ENCODE assay signal across 11 cellular contexts in genomic region chr20:3248993-3249347, GRCh38. TPM values are rescaled to one million over a fixed set of nuclear protein-coding genes. Genes with fewer than 3 reads are reported as not detected.
DNase-seq lines count a peak whose midpoint lies in the region; ATAC-seq and TF ChIP-seq lines count a peak whose summit lies in the region.
"Had no signal": no experiment of that assay in that cellular context is flagged by ENCODE, and none has a peak within 500 bp of the region (broad histone marks: within the 10 kb centered on the region; RNA-seq: fewer than 3 reads in every experiment).

No MANE protein-coding gene starts in this region.

- CTCF ChIA-PET in activated CD8-positive, alpha-beta T cell treated with anti-CD3 and anti-CD28 coated beads, Interleukin-2, amount 10 ng/mL, durations not matched to agents 7 days and 5 days (lab: Charles Lee), result interaction anchor here (0.6 to 1.7 kb wide), 5 partner anchors 9 to 727 kb away, joined by 3 to 8 read pairs (median 4); no protein-coding TSS in a partner anchor

- DNase-seq in NCI-H146 (lab: John Stamatoyannopoulos, UW) (peak; percentile 35), NCI-H146 treated with DMSO at 0.1 percent for 48 hours (lab: John Stamatoyannopoulos, UW; ENCODE audit: unreplicated experiment) (no peak), left ventricle myocardium superior (no peak), Peyer's patch (no peak), SHP77 treated with DMSO at 0.1 percent for 48 hours (lab: John Stamatoyannopoulos, UW) (no peak)
- no peak for DNase-seq in activated CD8-positive, alpha-beta T cell treated with anti-CD3 and anti-CD28 coated beads, Interleukin-2, amount 10 ng/mL, durations not matched to agents 7 days and 5 days
- DNase-seq: activated CD4-positive, alpha-beta T cell treated with anti-CD3 and anti-CD28 coated beads for 1 hour; cerebellar nuclear complex; Kasumi-1 had no signal

- no peak for TF ChIP-seq CTCF in Peyer's patch (IDR thresholded peaks at IDR 0.05)

- intact Hi-C loops in left ventricle myocardium superior (cut with micrococcal nuclease), result no loop called here

- peaks cover 31% of the 10 kb centered on the region for H3K27me3 Mint-ChIP-seq in activated CD8-positive, alpha-beta T cell treated with anti-CD3 and anti-CD28 coated beads, Interleukin-2, amount 10 ng/mL, durations not matched to agents 7 days and 5 days (ENCODE audit: low read depth)

- H3K27me3 ChIP-seq in skeletal muscle tissue (ENCODE audit: control insufficient read depth in 3 of 3, insufficient read depth in 3 of 3, low read length in 3 of 3), result peaks cover 0 to 4% (median 3%) of the 10 kb centered on the region in 3 donors
- H3K27me3 ChIP-seq in Peyer's patch, result no peaks in the 10 kb centered on the region

- no peak overlapping the region for H3K27ac Mint-ChIP-seq in activated CD8-positive, alpha-beta T cell treated with anti-CD3 and anti-CD28 coated beads, Interleukin-2, amount 10 ng/mL, durations not matched to agents 7 days and 5 days

- no peak overlapping the region for H3K27ac ChIP-seq in skeletal muscle tissue (ENCODE audit: low read depth, low read length)
- no peak overlapping the region for H3K27ac ChIP-seq in Peyer's patch

- H3K4me1 Mint-ChIP-seq in activated CD8-positive, alpha-beta T cell treated with anti-CD3 and anti-CD28 coated beads, Interleukin-2, amount 10 ng/mL, durations not matched to agents 7 days and 5 days (ENCODE audit: low read depth), result peaks cover 8% of the 10 kb centered on the region

- POLR2A ChIA-PET in activated CD8-positive, alpha-beta T cell treated with anti-CD3 and anti-CD28 coated beads, Interleukin-2, amount 10 ng/mL, durations not matched to agents 7 days and 5 days (lab: Charles Lee), result interaction anchor here (0.6 kb wide), 1 partner anchor 28 kb away, joined by 3 read pairs; no protein-coding TSS in a partner anchor

- H3K9me3 ChIP-seq in skeletal muscle tissue (ENCODE audit: control insufficient read depth in 3 of 3, low read length in 3 of 3), result no peaks in the 10 kb centered on the region
- no peaks in the 10 kb centered on the region for H3K9me3 ChIP-seq in Peyer's patch

- TF ChIP-seq POLR2A in Peyer's patch (IDR thresholded peaks at IDR 0.05), result no peak

- H3K4me3 ChIP-seq in skeletal muscle tissue (ENCODE audit: low read length in 3 of 3), result peak overlapping the region; percentile 29 to 46 (median 30)
- H3K4me3 ChIP-seq in Peyer's patch, result no peak overlapping the region

- H3K36me3 Mint-ChIP-seq in activated CD8-positive, alpha-beta T cell treated with anti-CD3 and anti-CD28 coated beads, Interleukin-2, amount 10 ng/mL, durations not matched to agents 7 days and 5 days (ENCODE audit: low read depth), result no peaks in the 10 kb centered on the region

- H3K36me3 ChIP-seq in skeletal muscle tissue (ENCODE audit: control insufficient read depth in 3 of 3, insufficient read depth in 3 of 3, low read length in 3 of 3) (peaks cover 16 to 29% (median 21%) of the 10 kb centered on the region in 3 donors), Peyer's patch (no peaks in the 10 kb centered on the region)

- peak; percentile 21 for ATAC-seq in activated CD8-positive, alpha-beta T cell treated with anti-CD3 and anti-CD28 coated beads, Interleukin-2, amount 10 ng/mL, durations not matched to agents 7 days and 5 days
- ATAC-seq in left ventricle myocardium superior (peak; percentile 10), HG03095 (IDR thresholded peaks at IDR 0.05; ENCODE audit: unreplicated experiment) (no peak)

- no peaks in the 10 kb centered on the region for H3K9me3 Mint-ChIP-seq in activated CD8-positive, alpha-beta T cell treated with anti-CD3 and anti-CD28 coated beads, Interleukin-2, amount 10 ng/mL, durations not matched to agents 7 days and 5 days (ENCODE audit: insufficient read depth)

- peaks cover 10 to 18% (median 17%) of the 10 kb centered on the region in 3 donors for H3K4me1 ChIP-seq in skeletal muscle tissue (ENCODE audit: control insufficient read depth in 3 of 3, insufficient read depth in 3 of 3, low read length in 3 of 3)
- peaks cover 0 to 11% (median 8%) of the 10 kb centered on the region in 4 donors for H3K4me1 ChIP-seq in Peyer's patch

- H3K4me3 Mint-ChIP-seq in activated CD8-positive, alpha-beta T cell treated with anti-CD3 and anti-CD28 coated beads, Interleukin-2, amount 10 ng/mL, durations not matched to agents 7 days and 5 days, result peak overlapping the region; percentile 34

- peak overlapping the region in 2 of 3 donors; percentile 45 to 57 for H3K9ac ChIP-seq in skeletal muscle tissue (ENCODE audit: low read depth in 1 of 3, low read length in 3 of 3)

RNA-seq across cellular contexts. Expression of gene SLC4A11, which starts 10.0 kb away (rescaled TPM):
- total RNA-seq in activated CD8-positive, alpha-beta T cell treated with anti-CD3 and anti-CD28 coated beads, Interleukin-2, amount 10 ng/mL, durations not matched to agents 7 days and 5 days, result 1 to 10 TPM; 1.6 to 2.8 TPM
- total RNA-seq in left ventricle myocardium superior (0.82 TPM), skeletal muscle tissue (under 0.01 TPM), Peyer's patch (1 to 10 TPM in 1 of 4 donors, under 1 TPM in 2, not detected in 1; 0.54 to 1.1 (median 0.70) TPM)

RNA-seq across cellular contexts. Expression of gene ITPA, which starts 39.7 kb away (rescaled TPM):
- 10 to 100 TPM; 53.2 to 60.7 TPM for total RNA-seq in activated CD8-positive, alpha-beta T cell treated with anti-CD3 and anti-CD28 coated beads, Interleukin-2, amount 10 ng/mL, durations not matched to agents 7 days and 5 days
- total RNA-seq in left ventricle myocardium superior (17.2 TPM), skeletal muscle tissue (42.8 TPM), Peyer's patch (10 to 100 TPM; 35.7 to 76.7 (median 51.8) TPM)

RNA-seq across cellular contexts. Expression of gene DDRGK1, which starts 44.5 kb away (rescaled TPM):
- total RNA-seq in activated CD8-positive, alpha-beta T cell treated with anti-CD3 and anti-CD28 coated beads, Interleukin-2, amount 10 ng/mL, durations not matched to agents 7 days and 5 days, result 10 to 100 TPM; 49.0 to 54.4 TPM
- total RNA-seq in left ventricle myocardium superior (37.2 TPM), skeletal muscle tissue (20.4 TPM), Peyer's patch (100 to 1,000 TPM in 2 of 4 donors, 10 to 100 TPM in 2; 72.9 to 111 (median 92.5) TPM)

Comparison
In these comparisons a context has a peak if more than half of its experiments do, and no peak if none do; other contexts are left out.
1. H3K4me3 ChIP-seq: peak in skeletal muscle tissue (3 of 3); none in Peyer's patch (0 of 4).